1 cellular context compared by ENCODE assay signal in genomic region chr22:43378011-43378704, GRCh38.
TF ChIP-seq lines count a peak whose summit lies in the region.

No MANE protein-coding gene starts in this region.

TF ChIP-seq in HepG2, 621 proteins besides CTCF, POLR2A, EP300 and RAD21 (continued from another document and continues in another):
- TF ChIP-seq KLF15 (CRISPR knock-in tag; IDR thresholded peaks at IDR 0.05; ENCODE audit: borderline replicate concordance), result no peak
- no peak for TF ChIP-seq BATF2 (CRISPR knock-in tag; IDR thresholded peaks at IDR 0.05)
- TF ChIP-seq MBNL3 (CRISPR knock-in tag; conservative IDR thresholded peaks at IDR 0.05), result no peak
- no peak for TF ChIP-seq RFXANK (CRISPR knock-in tag; IDR thresholded peaks at IDR 0.05)
- TF ChIP-seq RORA (CRISPR knock-in tag; IDR thresholded peaks at IDR 0.05), result no peak
- TF ChIP-seq ZNF605 (CRISPR knock-in tag; IDR thresholded peaks at IDR 0.05), result no peak
- no peak for TF ChIP-seq ZFX (CRISPR knock-in tag; IDR thresholded peaks at IDR 0.05; ENCODE audit: low read depth)
- 0 out of 2 replicates have a peak, but pooled peaks have one; percentile 28 for TF ChIP-seq IRF2 (CRISPR knock-in tag; IDR thresholded peaks at IDR 0.05)
- peak; percentile 83; the same call in 1 of the 2 replicates for TF ChIP-seq RXRA (CRISPR knock-in tag; IDR thresholded peaks at IDR 0.05)
- TF ChIP-seq RELA (CRISPR knock-in tag; IDR thresholded peaks at IDR 0.05), result no peak
- 0 out of 2 replicates have a peak, but pooled peaks have one; percentile 28 for TF ChIP-seq ZNF12 (CRISPR knock-in tag; IDR thresholded peaks at IDR 0.05)
- no peak for TF ChIP-seq ZNF543 (CRISPR knock-in tag; IDR thresholded peaks at IDR 0.05)
- no peak for TF ChIP-seq REXO4 (CRISPR knock-in tag; IDR thresholded peaks at IDR 0.05; ENCODE audit: borderline replicate concordance)
- no peak for TF ChIP-seq ZBTB44 (CRISPR knock-in tag; IDR thresholded peaks at IDR 0.05)
- TF ChIP-seq HNF4G (IDR thresholded peaks at IDR 0.05; ENCODE audit: borderline replicate concordance, low read depth, low read length), result peak; percentile 67
- TF ChIP-seq HNF4G (CRISPR knock-in tag; IDR thresholded peaks at IDR 0.05; ENCODE audit: borderline replicate concordance, low read depth), result peak; percentile 75; the same call in 1 of the 2 replicates
- TF ChIP-seq ONECUT2 (CRISPR knock-in tag; IDR thresholded peaks at IDR 0.05), result no peak
- TF ChIP-seq ZMAT5 (CRISPR knock-in tag; IDR thresholded peaks at IDR 0.05; ENCODE audit: borderline replicate concordance, low read depth), result no peak
- peak; percentile 88 for TF ChIP-seq TCF7 (IDR thresholded peaks at IDR 0.05; ENCODE audit: low read depth)
- TF ChIP-seq SPEN (CRISPR knock-in tag; IDR thresholded peaks at IDR 0.05; ENCODE audit: low read depth), result no peak
- no peak for TF ChIP-seq ZNF737 (CRISPR knock-in tag; IDR thresholded peaks at IDR 0.05; ENCODE audit: borderline replicate concordance)
- TF ChIP-seq PBX2 (CRISPR knock-in tag; IDR thresholded peaks at IDR 0.05), result no peak
- no peak for TF ChIP-seq RCOR2 (CRISPR knock-in tag; IDR thresholded peaks at IDR 0.05)
- TF ChIP-seq ZNF792 (CRISPR knock-in tag; IDR thresholded peaks at IDR 0.05), result no peak
- TF ChIP-seq NR2F1 (CRISPR knock-in tag; IDR thresholded peaks at IDR 0.05), result peak; percentile 31 to 43; a peak in 2 of 4 replicates
- no peak for TF ChIP-seq TRIM24 (CRISPR knock-in tag; IDR thresholded peaks at IDR 0.05)
- TF ChIP-seq ZNF382 (CRISPR knock-in tag; IDR thresholded peaks at IDR 0.05; ENCODE audit: borderline replicate concordance), result no peak
- peak; percentile 72 for TF ChIP-seq ISL2 (CRISPR knock-in tag; IDR thresholded peaks at IDR 0.05)
- TF ChIP-seq SNAPC4 (CRISPR knock-in tag; IDR thresholded peaks at IDR 0.05), result no peak
- no peak for TF ChIP-seq MYC (CRISPR knock-in tag; IDR thresholded peaks at IDR 0.05; ENCODE audit: borderline replicate concordance)
- TF ChIP-seq RFX3 (CRISPR knock-in tag; IDR thresholded peaks at IDR 0.05), result no peak
- TF ChIP-seq NR1H2 (CRISPR knock-in tag; IDR thresholded peaks at IDR 0.05; ENCODE audit: borderline replicate concordance, low read depth), result no peak
- no peak; the same call in 1 of the 2 replicates for TF ChIP-seq ETV6 (CRISPR knock-in tag; conservative IDR thresholded peaks at IDR 0.05)
- TF ChIP-seq ZNF20 (CRISPR knock-in tag; IDR thresholded peaks at IDR 0.05), result no peak
- TF ChIP-seq NKX3-1 (CRISPR knock-in tag; IDR thresholded peaks at IDR 0.05), result no peak
- TF ChIP-seq ZBTB1 (CRISPR knock-in tag; IDR thresholded peaks at IDR 0.05; ENCODE audit: borderline replicate concordance), result no peak
- no peak for TF ChIP-seq ZNF615 (CRISPR knock-in tag; IDR thresholded peaks at IDR 0.05; ENCODE audit: borderline replicate concordance)
- no peak for TF ChIP-seq ZNF724P (CRISPR knock-in tag; IDR thresholded peaks at IDR 0.05; ENCODE audit: borderline replicate concordance)
- TF ChIP-seq ZBTB40 (IDR thresholded peaks at IDR 0.05), result no peak
- TF ChIP-seq ZBTB40 (CRISPR knock-in tag; IDR thresholded peaks at IDR 0.05), result no peak
- TF ChIP-seq BRF2 (CRISPR knock-in tag; IDR thresholded peaks at IDR 0.05), result no peak
- no peak for TF ChIP-seq ZBTB20 (CRISPR knock-in tag; IDR thresholded peaks at IDR 0.05; ENCODE audit: borderline replicate concordance, low read depth)
- 0 out of 2 replicates have a peak, but pooled peaks have one; percentile 24 for TF ChIP-seq ZNF709 (CRISPR knock-in tag; IDR thresholded peaks at IDR 0.05)
- no peak for TF ChIP-seq SIN3A (IDR thresholded peaks at IDR 0.05; ENCODE audit: borderline replicate concordance, low read depth, low read length)
- TF ChIP-seq TERF1 (CRISPR knock-in tag; IDR thresholded peaks at IDR 0.05), result no peak
